In genomic region chr10:113059001-113059780, GRCh38 we compare ENCODE assay signal across 8 cellular contexts.
A peak's percentile ranks its signal among the peaks of the same experiment; 100 is the strongest.
DNase-seq lines count a peak whose midpoint lies in the region; ATAC-seq, FAIRE-seq and TF ChIP-seq lines count a peak whose summit lies in the region.
"Had no signal": no experiment of that assay in that cellular context is flagged by ENCODE, and none has a peak within 500 bp of the region (broad histone marks: within the 10 kb centered on the region; RNA-seq: fewer than 3 reads in every experiment).

No MANE protein-coding gene starts in this region.

- peak; percentile 72 for FAIRE-seq in endometrium (lab: Jason Lieb, UNC)

- peak overlapping the region; percentile 94 for H3K18ac ChIP-seq in mesendoderm (ENCODE audit: low read length)

- H2BK15ac ChIP-seq in mesendoderm (replicated peaks; ENCODE audit: low read depth) = peak overlapping the region; percentile 97

- ATAC-seq in upper lobe of right lung (no peak), HG02870 (IDR thresholded peaks at IDR 0.05; ENCODE audit: unreplicated experiment) (no peak)

- H2BK5ac ChIP-seq in mesendoderm (ENCODE audit: low read length) = peak overlapping the region; percentile 76

- no peak overlapping the region for H3K4me3 ChIP-seq in mesendoderm (ENCODE audit: low read length)
- peak overlapping the region; percentile 4 for H3K4me3 ChIP-seq in upper lobe of right lung

- no peak overlapping the region for H4K5ac ChIP-seq in mesendoderm (ENCODE audit: low read length)

- H3K4me2 ChIP-seq in mesendoderm (ENCODE audit: low read length) = no peak overlapping the region

- peak overlapping the region; percentile 34 for H3K56ac ChIP-seq in mesendoderm (ENCODE audit: low read length)

- WGBS in mesendoderm (ENCODE audit: extremely low coverage, insufficient coverage, low lambda C conversion rate) = no CpG with 5 or more reads among the region's 15 CpGs

- H3K79me1 ChIP-seq in mesendoderm (ENCODE audit: low read length) = peaks cover 5% of the 10 kb centered on the region

- H3K27me3 ChIP-seq in mesendoderm (ENCODE audit: insufficient read depth, low read length, poor library complexity) = no peaks in the 10 kb centered on the region
- H3K27me3 ChIP-seq in upper lobe of right lung = no peaks in the 10 kb centered on the region

- TF ChIP-seq CTCF in upper lobe of right lung (IDR thresholded peaks at IDR 0.05) = no peak

- H4K8ac ChIP-seq in mesendoderm (ENCODE audit: low read depth, low read length) = peak overlapping the region; percentile 31

- DNase-seq in NCI-H526 treated with DMSO at 0.1 percent for 48 hours (lab: John Stamatoyannopoulos, UW) = peak; percentile 54
- DNase-seq in mesendoderm = peak; percentile 16
- DNase-seq in upper lobe of right lung = no peak
- DNase-seq in HuH-7.5 (ENCODE audit: low spot score) = no peak
- no peak for DNase-seq in activated naive CD4-positive, alpha-beta T cell treated with anti-CD3 and anti-CD28 coated beads, Interleukin-2, amount 50 U/mL, for 16 hours
- DNase-seq: activated B cell treated with CpG ODN at 0.5 μM for 24 hours had no signal

- H3K79me2 ChIP-seq in mesendoderm (ENCODE audit: control insufficient read depth, insufficient read depth, low read length) = peaks cover 24% of the 10 kb centered on the region

- H3K4me1 ChIP-seq in mesendoderm (ENCODE audit: control insufficient read depth, low read depth, low read length) = peaks cover 61% of the 10 kb centered on the region
- H3K4me1 ChIP-seq in upper lobe of right lung = peaks cover 47% of the 10 kb centered on the region

- H2AK5ac ChIP-seq in mesendoderm (ENCODE audit: low read length) = peak overlapping the region; percentile 57

- intact Hi-C loops in upper lobe of right lung (cut with DNase I) = no loop called here

- no peaks in the 10 kb centered on the region for H3K36me3 ChIP-seq in mesendoderm (ENCODE audit: control insufficient read depth, insufficient read depth, low read length)
- no peaks in the 10 kb centered on the region for H3K36me3 ChIP-seq in upper lobe of right lung

- H2BK120ac ChIP-seq in mesendoderm (ENCODE audit: low read depth, low read length) = peak overlapping the region; percentile 92

- peak overlapping the region; percentile 48 for H3K9ac ChIP-seq in mesendoderm (ENCODE audit: low read length)

- H3K23ac ChIP-seq in mesendoderm (ENCODE audit: low read length) = no peak overlapping the region

- H3K9me3 ChIP-seq in upper lobe of right lung = no peaks in the 10 kb centered on the region

- H3K4ac ChIP-seq in mesendoderm (ENCODE audit: low read depth, low read length) = peak overlapping the region; percentile 78

- H3K27ac ChIP-seq in mesendoderm (ENCODE audit: low read depth, low read length) = peak overlapping the region; percentile 80
- H3K27ac ChIP-seq in upper lobe of right lung = peak overlapping the region; percentile 75

Comparison
In these comparisons a context has a peak if more than half of its experiments do, and no peak if none do; other contexts are left out.
1. DNase-seq: peak in NCI-H526 treated with DMSO at 0.1 percent for 48 hours (single experiment) and mesendoderm (single experiment); none in upper lobe of right lung (single experiment), HuH-7.5 (single experiment) and activated naive CD4-positive, alpha-beta T cell treated with anti-CD3 and anti-CD28 coated beads, Interleukin-2, amount 50 U/mL, for 16 hours (single experiment).